12 cellular contexts compared by ENCODE assay signal in genomic region chr1:19479351-19480120, GRCh38. TPM values are rescaled to one million over a fixed set of nuclear protein-coding genes. Genes with fewer than 3 reads are reported as not detected.
DNase-seq lines count a peak whose midpoint lies in the region; ATAC-seq and TF ChIP-seq lines count a peak whose summit lies in the region.
"Had no signal": no experiment of that assay in that cellular context is flagged by ENCODE, and none has a peak within 500 bp of the region (broad histone marks: within the 10 kb centered on the region; RNA-seq: fewer than 3 reads in every experiment).

No MANE protein-coding gene starts in this region.

- H3K27me3 Mint-ChIP-seq in T-helper 2 cell treated with Interferon-gamma antibody and Interleukin-4, amounts not matched to agents 5 μg/mL and 100 μg/mL, for 36 hours (ENCODE audit: low read depth), result no peaks in the 10 kb centered on the region
- no peaks in the 10 kb centered on the region; the same call in 1 of the 2 replicates for H3K27me3 Mint-ChIP-seq in WTC11 (ENCODE audit: low read depth)
- no peaks in the 10 kb centered on the region for H3K27me3 Mint-ChIP-seq in stimulated activated naive B cell treated with anti-CD40 and anti-IgM and Interleukin-4, amounts not matched to agents 10 μg/mL and 1 μg/mL and 100 μg/mL, for 72 hours

- H3K27me3 ChIP-seq in esophagus squamous epithelium, result no peaks in the 10 kb centered on the region

- WGBS in esophagus squamous epithelium, 2 donors, result 42 to 60% methylated on average over 6 of the region's 6 CpGs

- peak overlapping the region; percentile 7 for H3K4me3 Mint-ChIP-seq in T-helper 2 cell treated with Interferon-gamma antibody and Interleukin-4, amounts not matched to agents 5 μg/mL and 100 μg/mL, for 36 hours
- no peak overlapping the region for H3K4me3 Mint-ChIP-seq in WTC11
- H3K4me3 Mint-ChIP-seq in stimulated activated naive B cell treated with anti-CD40 and anti-IgM and Interleukin-4, amounts not matched to agents 10 μg/mL and 1 μg/mL and 100 μg/mL, for 72 hours, result peak overlapping the region in 1 of 2 donors; percentile 18

- TF ChIP-seq CTCF in WTC11 (IDR thresholded peaks at IDR 0.05) (no peak), esophagus squamous epithelium (IDR thresholded peaks at IDR 0.05) (no peak)

- H3K4me1 ChIP-seq in esophagus squamous epithelium, result peaks cover 65 to 100% (median 93%) of the 10 kb centered on the region in 3 donors

- H3K27ac ChIP-seq in esophagus squamous epithelium, result peak overlapping the region in 3 of 4 donors; percentile 44 to 77 (median 70)

- H3K4me1 Mint-ChIP-seq in T-helper 2 cell treated with Interferon-gamma antibody and Interleukin-4, amounts not matched to agents 5 μg/mL and 100 μg/mL, for 36 hours (ENCODE audit: low read depth), result peaks cover 86% of the 10 kb centered on the region
- H3K4me1 Mint-ChIP-seq in WTC11, result peaks cover 76% of the 10 kb centered on the region
- H3K4me1 Mint-ChIP-seq in stimulated activated naive B cell treated with anti-CD40 and anti-IgM and Interleukin-4, amounts not matched to agents 10 μg/mL and 1 μg/mL and 100 μg/mL, for 72 hours, result peaks cover 70 to 95% of the 10 kb centered on the region in 2 donors

- peak overlapping the region; percentile 93 for H3K27ac Mint-ChIP-seq in T-helper 2 cell treated with Interferon-gamma antibody and Interleukin-4, amounts not matched to agents 5 μg/mL and 100 μg/mL, for 36 hours
- peak overlapping the region; percentile 22 for H3K27ac Mint-ChIP-seq in WTC11
- peak overlapping the region; percentile 27 for H3K27ac Mint-ChIP-seq in stimulated activated naive B cell treated with anti-CD40 and anti-IgM and Interleukin-4, amounts not matched to agents 10 μg/mL and 1 μg/mL and 100 μg/mL, for 72 hours

- H3K36me3 ChIP-seq in esophagus squamous epithelium, result peaks cover 0 to 48% (median 0%) of the 10 kb centered on the region in 3 donors

- H3K9me3 Mint-ChIP-seq in T-helper 2 cell treated with Interferon-gamma antibody and Interleukin-4, amounts not matched to agents 5 μg/mL and 100 μg/mL, for 36 hours, result no peaks in the 10 kb centered on the region
- H3K9me3 Mint-ChIP-seq in WTC11, result no peaks in the 10 kb centered on the region
- H3K9me3 Mint-ChIP-seq in stimulated activated naive B cell treated with anti-CD40 and anti-IgM and Interleukin-4, amounts not matched to agents 10 μg/mL and 1 μg/mL and 100 μg/mL, for 72 hours, result no peaks in the 10 kb centered on the region

- no peak for TF ChIP-seq POLR2A in esophagus squamous epithelium (IDR thresholded peaks at IDR 0.05)

- H3K4me3 ChIP-seq in esophagus squamous epithelium, result peak overlapping the region in 1 of 4 donors; percentile 21

- POLR2A ChIA-PET in WTC11 (lab: Charles Lee), result interaction anchor here (1.0 kb wide), 1 partner anchor 27 kb away, joined by 3 read pairs; no protein-coding TSS in a partner anchor

- H3K9me3 ChIP-seq in esophagus squamous epithelium, result no peaks in the 10 kb centered on the region

- intact Hi-C loops in esophagus squamous epithelium (cut with DNase I), result loop anchor here (10.0 kb wide), 2 partner anchors 85 to 175 kb away; no protein-coding TSS in a partner anchor

- peaks cover 57% of the 10 kb centered on the region for H3K36me3 Mint-ChIP-seq in T-helper 2 cell treated with Interferon-gamma antibody and Interleukin-4, amounts not matched to agents 5 μg/mL and 100 μg/mL, for 36 hours (ENCODE audit: low read depth)
- peaks cover 16% of the 10 kb centered on the region for H3K36me3 Mint-ChIP-seq in WTC11
- H3K36me3 Mint-ChIP-seq in stimulated activated naive B cell treated with anti-CD40 and anti-IgM and Interleukin-4, amounts not matched to agents 10 μg/mL and 1 μg/mL and 100 μg/mL, for 72 hours, result peaks cover 17 to 35% of the 10 kb centered on the region in 2 donors

- ATAC-seq in WTC11, result peak; percentile 13
- ATAC-seq in stimulated activated naive B cell treated with anti-CD40 and anti-IgM and Interleukin-4, amounts not matched to agents 10 μg/mL and 1 μg/mL and 100 μg/mL, for 72 hours (replicated peaks), result no peak

- no peak for DNase-seq in T-helper 2 cell treated with Interferon-gamma antibody and Interleukin-4, amounts not matched to agents 5 μg/mL and 100 μg/mL, for 36 hours (ENCODE audit: low spot score)
- no peak for DNase-seq in T-helper 2 cell
- no peak for DNase-seq in WTC11 (ENCODE audit: low spot score)
- DNase-seq in esophagus squamous epithelium (lab: John Stamatoyannopoulos, UW), result no peak
- no peak for DNase-seq in stimulated activated naive B cell treated with anti-CD40 and anti-IgM and Interleukin-4, amounts not matched to agents 10 μg/mL and 1 μg/mL and 100 μg/mL, for 72 hours
- DNase-seq in midbrain (lab: John Stamatoyannopoulos, UW), result no peak
- no peak for DNase-seq in NCI-H526 treated with DMSO at 0.1 percent for 48 hours (lab: John Stamatoyannopoulos, UW)
- no peak for DNase-seq in NCI-H524 treated with DMSO at 0.1 percent for 48 hours (lab: John Stamatoyannopoulos, UW)
- DNase-seq: 8988T; activated CD4-positive, CD25-positive, alpha-beta regulatory T cell; NCI-H1048; SIG-M5 had no signal

- CTCF ChIA-PET in WTC11 (lab: Charles Lee), result interaction anchor here (0.8 to 2.3 kb wide), 5 partner anchors 8 to 171 kb away, joined by 4 to 8 read pairs (median 5); no protein-coding TSS in a partner anchor

TF ChIP-seq in WTC11, 78 proteins besides CTCF, POLR2A, EP300 and RAD21:
- TF ChIP-seq MAX (CRISPR knock-in tag; IDR thresholded peaks at IDR 0.05) (no peak), E2F4 (CRISPR knock-in tag; IDR thresholded peaks at IDR 0.05; ENCODE audit: borderline replicate concordance, low read depth) (no peak), USF1 (CRISPR knock-in tag; IDR thresholded peaks at IDR 0.05) (no peak), E2F5 (CRISPR knock-in tag; IDR thresholded peaks at IDR 0.05) (no peak), SOX15 (CRISPR knock-in tag; IDR thresholded peaks at IDR 0.05) (no peak)

RNA-seq across cellular contexts. Expression of gene CAPZB, which starts 5.8 kb away (rescaled TPM):
- total RNA-seq in WTC11 (2021), result 348 to 380 TPM (median 363 TPM) in 3 replicates
- total RNA-seq in esophagus squamous epithelium, result 100 to 1,000 TPM in 3 of 4 donors, 10 to 100 TPM in 1; 89.4 to 146 (median 126) TPM

Comparison
In these comparisons a context has a peak if more than half of its experiments do, and no peak if none do; other contexts are left out.
1. H3K27ac Mint-ChIP-seq: peak in every context shown above with its lines; median percentile 93 in T-helper 2 cell treated with Interferon-gamma antibody and Interleukin-4, amounts not matched to agents 5 μg/mL and 100 μg/mL, for 36 hours; 27 in stimulated activated naive B cell treated with anti-CD40 and anti-IgM and Interleukin-4, amounts not matched to agents 10 μg/mL and 1 μg/mL and 100 μg/mL, for 72 hours; 22 in WTC11.